11 cellular contexts compared by ENCODE assay signal in the genomic region with DNA sequence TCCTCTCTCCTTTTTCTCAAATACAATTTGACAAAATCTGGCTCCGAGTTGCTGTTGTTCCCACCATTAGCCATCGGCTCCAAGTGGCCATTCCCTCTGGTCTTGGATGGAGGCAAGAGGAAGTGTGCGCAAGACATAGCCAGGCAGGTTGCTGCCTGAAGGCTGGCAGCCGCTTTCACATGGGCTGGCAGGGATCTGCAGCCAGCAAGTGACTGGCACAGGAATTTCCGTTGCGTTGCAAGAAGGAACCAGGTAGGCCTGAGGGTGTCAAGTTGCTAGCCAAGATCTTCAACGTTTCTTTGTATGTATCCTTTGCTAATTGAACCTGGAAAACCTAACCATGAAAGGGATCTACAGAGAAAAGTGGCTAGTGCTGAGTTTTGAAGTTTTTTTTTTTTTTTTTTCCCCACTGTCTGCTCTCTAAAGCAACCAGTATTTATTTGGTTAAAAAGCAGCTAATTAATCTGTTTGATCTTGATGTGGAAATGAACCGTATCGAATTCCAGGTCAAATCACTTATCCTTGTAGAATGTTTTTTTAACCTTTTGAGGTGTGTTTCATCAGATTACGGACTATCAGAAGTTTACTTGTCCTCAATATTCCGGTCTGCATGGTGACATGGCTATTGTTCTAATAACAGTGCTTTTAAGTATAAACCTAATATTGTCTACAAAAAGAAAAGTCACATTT.
DNase-seq lines count a peak whose midpoint lies in the region; ATAC-seq and TF ChIP-seq lines count a peak whose summit lies in the region.
"Had no signal": no experiment of that assay in that cellular context is flagged by ENCODE, and none has a peak within 500 bp of the region (broad histone marks: within the 10 kb centered on the region; RNA-seq: fewer than 3 reads in every experiment).

No MANE protein-coding gene starts in this region.

- TF ChIP-seq CTCF in epithelial cell of esophagus (IDR thresholded peaks at IDR 0.05; ENCODE audit: insufficient read depth, low read depth, low read length, missing control alignments), result no peak
- TF ChIP-seq CTCF in osteocyte (IDR thresholded peaks at IDR 0.05), result no peak

- H3K27ac Mint-ChIP-seq in osteocyte (ENCODE audit: unreplicated experiment), result peak overlapping the region; percentile 61
- H3K27ac Mint-ChIP-seq: activated naive CD4-positive, alpha-beta T cell treated with anti-CD3 and anti-CD28 coated beads, Interleukin-2, amount 50 U/mL, for 24 hours had no signal

- no peak overlapping the region for H3K4me3 Mint-ChIP-seq in osteocyte (ENCODE audit: unreplicated experiment)
- H3K4me3 Mint-ChIP-seq: activated naive CD4-positive, alpha-beta T cell treated with anti-CD3 and anti-CD28 coated beads, Interleukin-2, amount 50 U/mL, for 24 hours had no signal

- ATAC-seq in HG02938 (IDR thresholded peaks at IDR 0.05; ENCODE audit: unreplicated experiment) (no peak), GM19463 (IDR thresholded peaks at IDR 0.05; ENCODE audit: unreplicated experiment) (no peak)

- H3K27me3 Mint-ChIP-seq in osteocyte (ENCODE audit: unreplicated experiment), result no peaks in the 10 kb centered on the region
- H3K27me3 Mint-ChIP-seq: activated naive CD4-positive, alpha-beta T cell treated with anti-CD3 and anti-CD28 coated beads, Interleukin-2, amount 50 U/mL, for 24 hours had no signal

- peak; percentile 62 for DNase-seq in Daoy (ENCODE audit: low read depth)
- peak; percentile 78 for DNase-seq in NCI-H2196 (lab: John Stamatoyannopoulos, UW; ENCODE audit: unreplicated experiment)
- DNase-seq in epithelial cell of esophagus (ENCODE audit: low read depth), result peak; percentile 96
- no peak for DNase-seq in osteocyte (ENCODE audit: extremely low spot score, unreplicated experiment)
- DNase-seq in A172 (ENCODE audit: low spot score), result no peak
- DNase-seq in NCI-H2227 (lab: John Stamatoyannopoulos, UW; ENCODE audit: unreplicated experiment), result no peak
- DNase-seq: DMS153, NCI-H1436 treated with DMSO at 0.1 percent for 48 hours had no signal

- no peaks in the 10 kb centered on the region for H3K9me3 Mint-ChIP-seq in osteocyte (ENCODE audit: unreplicated experiment)

- peaks cover 82% of the 10 kb centered on the region for H3K4me1 Mint-ChIP-seq in osteocyte (ENCODE audit: unreplicated experiment)

- H3K36me3 Mint-ChIP-seq in osteocyte (ENCODE audit: unreplicated experiment), result peaks cover 11% of the 10 kb centered on the region

- H3K4me3 ChIP-seq in epithelial cell of esophagus (ENCODE audit: low read length), result no peak overlapping the region

Comparison
In these comparisons a context has a peak if more than half of its experiments do, and no peak if none do; other contexts are left out.
1. DNase-seq: peak in Daoy (single experiment), NCI-H2196 (single experiment) and epithelial cell of esophagus (single experiment); none in osteocyte (single experiment), A172 (single experiment) and NCI-H2227 (single experiment).